In the genomic region with DNA sequence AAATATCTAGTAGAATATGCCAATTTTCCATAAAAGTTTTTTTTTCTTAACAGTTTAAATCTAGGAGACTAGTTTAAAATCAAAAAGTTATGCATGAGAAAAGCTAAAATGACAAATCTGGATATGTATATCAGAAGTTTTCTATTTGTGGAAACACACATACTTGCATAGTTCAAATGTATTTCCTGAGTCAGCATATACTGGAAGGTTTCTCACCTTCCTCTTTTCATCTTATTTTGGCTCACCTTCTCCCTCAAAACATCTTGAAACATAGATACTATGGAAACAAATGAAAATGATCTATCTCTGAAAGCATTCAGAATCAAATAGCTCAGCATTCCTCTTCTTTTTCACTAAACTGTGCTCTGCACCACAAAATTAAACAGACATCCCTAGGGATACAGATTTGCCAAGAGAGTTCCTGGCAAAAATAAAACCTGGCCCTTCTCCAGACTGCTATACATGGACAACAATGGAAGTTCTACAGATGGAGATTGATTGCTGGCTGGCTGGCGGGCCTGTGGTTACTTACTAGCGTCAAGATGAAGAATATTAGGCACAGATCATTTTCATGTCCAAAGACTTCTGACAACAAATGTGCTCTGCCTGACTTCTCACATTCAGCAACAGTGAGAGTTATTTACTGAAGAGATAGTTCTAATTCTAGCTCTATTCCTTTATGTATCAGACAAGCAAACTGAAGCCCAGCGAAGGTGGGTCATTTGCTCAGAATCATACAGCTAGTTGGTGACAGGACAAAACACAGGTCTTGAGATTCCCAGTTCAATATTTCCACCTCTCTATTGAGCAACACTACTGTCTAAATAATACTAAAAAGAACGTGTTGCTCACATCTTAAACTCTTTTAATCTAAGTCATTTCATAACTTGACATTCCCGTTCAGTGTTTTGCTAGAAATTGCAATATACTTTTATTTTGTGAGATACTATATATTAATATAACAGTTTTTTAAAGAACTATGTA, we compare ENCODE assay signal across 8 cellular contexts. TPM values are rescaled to one million over a fixed set of nuclear protein-coding genes. Genes with fewer than 3 reads are reported as not detected.
DNase-seq lines count a peak whose midpoint lies in the region; ATAC-seq and TF ChIP-seq lines count a peak whose summit lies in the region.

No MANE protein-coding gene starts in this region.

- H3K27me3 Mint-ChIP-seq in activated CD4-positive, alpha-beta T cell treated with anti-CD3 and anti-CD28 coated beads, Interleukin-2, amount 10 ng/mL, durations not matched to agents 7 days and 5 days, result no peaks in the 10 kb centered on the region

- TF ChIP-seq CTCF in esophagus squamous epithelium (IDR thresholded peaks at IDR 0.05), result no peak

- peak overlapping the region in 1 of 4 donors; percentile 5 for H3K4me3 ChIP-seq in esophagus squamous epithelium

- H3K27ac Mint-ChIP-seq in activated CD4-positive, alpha-beta T cell treated with anti-CD3 and anti-CD28 coated beads, Interleukin-2, amount 10 ng/mL, durations not matched to agents 7 days and 5 days, result no peak overlapping the region

- no peaks in the 10 kb centered on the region for H3K36me3 ChIP-seq in esophagus squamous epithelium

- H3K27ac ChIP-seq in esophagus squamous epithelium, result peak overlapping the region in 3 of 4 donors; percentile 56 to 76 (median 65)

- WGBS in esophagus squamous epithelium, 2 donors, result 50 to 58% methylated on average over 5 of the region's 5 CpGs

- peaks cover 23% of the 10 kb centered on the region for H3K36me3 Mint-ChIP-seq in activated CD4-positive, alpha-beta T cell treated with anti-CD3 and anti-CD28 coated beads, Interleukin-2, amount 10 ng/mL, durations not matched to agents 7 days and 5 days (ENCODE audit: low read depth)

- no peak overlapping the region for H3K4me3 Mint-ChIP-seq in activated CD4-positive, alpha-beta T cell treated with anti-CD3 and anti-CD28 coated beads, Interleukin-2, amount 10 ng/mL, durations not matched to agents 7 days and 5 days

- intact Hi-C loops in esophagus squamous epithelium (cut with DNase I), result no loop called here

- peak; percentile 80 for DNase-seq in Daoy (ENCODE audit: low read depth)
- DNase-seq in NCI-H82 (lab: John Stamatoyannopoulos, UW), result peak; percentile 62
- no peak for DNase-seq in esophagus squamous epithelium (lab: John Stamatoyannopoulos, UW)
- peak; percentile 44 for DNase-seq in pulmonary artery endothelial cell (ENCODE audit: low read depth, low spot score)
- no peak for DNase-seq in activated CD4-positive, alpha-beta T cell treated with anti-CD3 and anti-CD28 coated beads, Interleukin-2, amount 10 ng/mL, durations not matched to agents 7 days and 5 days

- peaks cover 9 to 36% (median 20%) of the 10 kb centered on the region in 3 donors for H3K4me1 ChIP-seq in esophagus squamous epithelium

- no peak for ATAC-seq in GM18909 (IDR thresholded peaks at IDR 0.05; ENCODE audit: poor library complexity, unreplicated experiment)
- ATAC-seq in HG02763 (IDR thresholded peaks at IDR 0.05; ENCODE audit: unreplicated experiment), result no peak
- no peak for ATAC-seq in GM18873 (IDR thresholded peaks at IDR 0.05; ENCODE audit: low FRiP score, unreplicated experiment)

- peaks cover 41% of the 10 kb centered on the region for H3K4me1 Mint-ChIP-seq in activated CD4-positive, alpha-beta T cell treated with anti-CD3 and anti-CD28 coated beads, Interleukin-2, amount 10 ng/mL, durations not matched to agents 7 days and 5 days

- POLR2A ChIA-PET in activated CD4-positive, alpha-beta T cell treated with anti-CD3 and anti-CD28 coated beads, Interleukin-2, amount 10 ng/mL, durations not matched to agents 7 days and 5 days (lab: Charles Lee), result no interaction called here

- H3K27me3 ChIP-seq in esophagus squamous epithelium, result no peaks in the 10 kb centered on the region

- peaks cover 5% of the 10 kb centered on the region for H3K9me3 Mint-ChIP-seq in activated CD4-positive, alpha-beta T cell treated with anti-CD3 and anti-CD28 coated beads, Interleukin-2, amount 10 ng/mL, durations not matched to agents 7 days and 5 days

- TF ChIP-seq POLR2A in esophagus squamous epithelium (IDR thresholded peaks at IDR 0.05), result no peak

- CTCF ChIA-PET in activated CD4-positive, alpha-beta T cell treated with anti-CD3 and anti-CD28 coated beads, Interleukin-2, amount 10 ng/mL, durations not matched to agents 7 days and 5 days (lab: Charles Lee), result interaction anchor here (0.9 to 1.9 kb wide), 2 partner anchors 9 kb away, joined by 3 to 6 read pairs; no protein-coding TSS in a partner anchor

- H3K9me3 ChIP-seq in esophagus squamous epithelium, result no peaks in the 10 kb centered on the region

RNA-seq across cellular contexts. Expression of a gene that starts 26.6 kb away (rescaled TPM):
- total RNA-seq in Daoy (2014; rRNA removed; shearing (Covaris generic)), result 12.5 and 13.2 TPM in 2 replicates
- total RNA-seq in esophagus squamous epithelium (1 to 10 TPM; 3.1 to 9.9 (median 4.9) TPM), pulmonary artery endothelial cell (0.33 and 0.53 TPM in 2 replicates)
- total RNA-seq in activated CD4-positive, alpha-beta T cell treated with anti-CD3 and anti-CD28 coated beads, Interleukin-2, amount 10 ng/mL, durations not matched to agents 7 days and 5 days, result 10 to 100 TPM; 17.7 to 19.1 TPM

Comparison
In these comparisons a context has a peak if more than half of its experiments do, and no peak if none do; other contexts are left out.
1. DNase-seq: peak in Daoy (single experiment), NCI-H82 (single experiment) and pulmonary artery endothelial cell (single experiment); none in esophagus squamous epithelium (single experiment) and activated CD4-positive, alpha-beta T cell treated with anti-CD3 and anti-CD28 coated beads, Interleukin-2, amount 10 ng/mL, durations not matched to agents 7 days and 5 days (single experiment).